In genomic region chr19:49554701-49555181, GRCh38 we compare ENCODE assay signal across 1 cellular context.
TF ChIP-seq lines count a peak whose summit lies in the region.

No MANE protein-coding gene starts in this region.

TF ChIP-seq in SK-N-SH treated with all-trans-retinoic acid at 6 μM for 48 hours, 23 proteins besides CTCF, POLR2A, EP300 and RAD21 (continued from another document):
- TF ChIP-seq PATZ1 (CRISPR knock-in tag; IDR thresholded peaks at IDR 0.05; ENCODE audit: borderline replicate concordance) = no peak
- no peak for TF ChIP-seq ZNF565 (CRISPR knock-in tag; conservative IDR thresholded peaks at IDR 0.05; ENCODE audit: low read depth)
- no peak for TF ChIP-seq ZNF70 (CRISPR knock-in tag; IDR thresholded peaks at IDR 0.05)
- TF ChIP-seq CSDC2 (CRISPR knock-in tag; IDR thresholded peaks at IDR 0.05) = no peak
- TF ChIP-seq TOX (CRISPR knock-in tag; IDR thresholded peaks at IDR 0.05; ENCODE audit: borderline replicate concordance) = no peak
- TF ChIP-seq ESRRG (CRISPR knock-in tag; IDR thresholded peaks at IDR 0.05) = no peak
- TF ChIP-seq POU6F1 (CRISPR knock-in tag; IDR thresholded peaks at IDR 0.05; ENCODE audit: borderline replicate concordance, low read depth) = no peak
- TF ChIP-seq ZFP30 (CRISPR knock-in tag; IDR thresholded peaks at IDR 0.05) = no peak
- no peak for TF ChIP-seq RARB (CRISPR knock-in tag; IDR thresholded peaks at IDR 0.05)
